8 cellular contexts compared by ENCODE assay signal in genomic region chr4:110413807-110414580, GRCh38.
DNase-seq lines count a peak whose midpoint lies in the region; TF ChIP-seq lines count a peak whose summit lies in the region.
"Not testable (repeated sequence)": the region's sequence is repeated elsewhere in the genome, so short reads cannot be mapped to it uniquely, and the experiment has no call there.

No MANE protein-coding gene starts in this region.

- H3K36me3 Mint-ChIP-seq in mesothelial cell of epicardium, result peaks cover 32% of the 10 kb centered on the region

- H3K4me3 ChIP-seq in astrocyte of the spinal cord (ENCODE audit: low read depth, low read length); fibroblast of pulmonary artery (replicated peaks; ENCODE audit: low read depth, low read length); skeletal muscle cell (ENCODE audit: low read depth, low read length): not testable (repeated sequence)

- peak overlapping the region; percentile 50 for H3K27ac Mint-ChIP-seq in mesothelial cell of epicardium

- in situ Hi-C loops in astrocyte of the spinal cord (cut with HindIII; ENCODE audit: low sequenced_read_pairs), result not testable (repeated sequence)

- not testable (repeated sequence) for TF ChIP-seq CTCF in astrocyte of the spinal cord (IDR thresholded peaks at IDR 0.05; ENCODE audit: low read depth, low read length); fibroblast of pulmonary artery (IDR thresholded peaks at IDR 0.05; ENCODE audit: low read length, missing control alignments); mesothelial cell of epicardium (IDR thresholded peaks at IDR 0.05; ENCODE audit: unreplicated experiment)

- H3K9me3 Mint-ChIP-seq in mesothelial cell of epicardium, result peaks cover 22% of the 10 kb centered on the region

- DNase-seq in DMS53 (lab: John Stamatoyannopoulos, UW), result peak; percentile 38
- DNase-seq in NCI-H187 (lab: John Stamatoyannopoulos, UW), result peak; percentile 8 to 14
- DNase-seq in NCI-H524 treated with DMSO at 0.1 percent for 48 hours (lab: John Stamatoyannopoulos, UW), result peak; percentile 21
- peak; percentile 76 for DNase-seq in astrocyte of the spinal cord (ENCODE audit: low read depth, low spot score)
- peak; percentile 15 for DNase-seq in fibroblast of pulmonary artery (ENCODE audit: low read depth)
- DNase-seq in kidney glomerular epithelial cell (lab: John Stamatoyannopoulos, UW), result peak; percentile 17
- DNase-seq in mesothelial cell of epicardium (ENCODE audit: low spot score in 2 of 2, unreplicated experiment in 2 of 2), result not testable (repeated sequence)
- peak; percentile 41 for DNase-seq in skeletal muscle cell (ENCODE audit: low read depth)

- not testable (repeated sequence) for H3K27me3 Mint-ChIP-seq in mesothelial cell of epicardium (ENCODE audit: low read depth)

- peaks cover 29% of the 10 kb centered on the region for H3K4me1 Mint-ChIP-seq in mesothelial cell of epicardium

- H3K4me3 Mint-ChIP-seq in mesothelial cell of epicardium, result not testable (repeated sequence)
